8 cellular contexts compared by ENCODE assay signal in genomic region chr7:148987751-148988512, GRCh38. TPM values are rescaled to one million over a fixed set of nuclear protein-coding genes. Genes with fewer than 3 reads are reported as not detected.
DNase-seq lines count a peak whose midpoint lies in the region; ATAC-seq and TF ChIP-seq lines count a peak whose summit lies in the region.

No MANE protein-coding gene starts in this region.

- DNase-seq in AG20443 (ENCODE audit: low spot score) (peak; percentile 34), dorsolateral prefrontal cortex (peak in 1 of 10 donors; percentile 34)

- peak overlapping the region; percentile 83 for H3K9ac ChIP-seq in OCI-LY3 (ENCODE audit: low read length)

- no peaks in the 10 kb centered on the region for H4K20me1 ChIP-seq in OCI-LY3 (ENCODE audit: insufficient read depth, low read length)

- TF ChIP-seq CTCF in OCI-LY3 (IDR thresholded peaks at IDR 0.05; ENCODE audit: low read depth, low read length) (no peak), dorsolateral prefrontal cortex (IDR thresholded peaks at IDR 0.05 in 54 of 56, conservative IDR thresholded peaks at IDR 0.05 in 2 of 56; ENCODE audit: low read depth in 1 of 56, partially characterized antibody in 56 of 56) (peak in 1 of 56 donors; percentile 1)

- H3K27ac ChIP-seq in OCI-LY3 (ENCODE audit: low read length) = peak overlapping the region; percentile 22; the same call in 1 of the 2 replicates
- peak overlapping the region in 57 of 59 donors; percentile 51 to 95 (median 87) for H3K27ac ChIP-seq in dorsolateral prefrontal cortex

- H3K4me1 ChIP-seq in OCI-LY3 (ENCODE audit: low read length) = peaks cover 27% of the 10 kb centered on the region
- H3K4me1 ChIP-seq in mononuclear cell (ENCODE audit: insufficient read depth, low read length) = peaks cover 38% of the 10 kb centered on the region

- H3K4me3 ChIP-seq in OCI-LY3 (ENCODE audit: low read length) = peak overlapping the region; percentile 96
- H3K4me3 ChIP-seq in dorsolateral prefrontal cortex = peak overlapping the region; percentile 41 to 95 (median 76)
- peak overlapping the region; percentile 45 for H3K4me3 ChIP-seq in mononuclear cell (ENCODE audit: low read length)

- ATAC-seq in GM19463 (IDR thresholded peaks at IDR 0.05; ENCODE audit: unreplicated experiment) = peak; percentile 6
- no peak for ATAC-seq in GM21423 (IDR thresholded peaks at IDR 0.05; ENCODE audit: unreplicated experiment)
- ATAC-seq in HG02678 (IDR thresholded peaks at IDR 0.05; ENCODE audit: unreplicated experiment) = no peak
- ATAC-seq in HG02798 (IDR thresholded peaks at IDR 0.05; ENCODE audit: poor library complexity, unreplicated experiment) = no peak

- H2AFZ ChIP-seq in OCI-LY3 (ENCODE audit: low read depth, low read length) = peak overlapping the region; percentile 95

- intact Hi-C loops in dorsolateral prefrontal cortex (cut with DNase I) = loop anchor here (2.0 to 5.0 kb wide), 4 partner anchors 39 to 106 kb away; partner anchors contain the start of genes PDIA4 (in 2 of the 2) and EZH2 (in 1 of the 2)

- no peaks in the 10 kb centered on the region for H3K9me3 ChIP-seq in OCI-LY3 (ENCODE audit: insufficient read depth, low read length)
- no peaks in the 10 kb centered on the region for H3K9me3 ChIP-seq in mononuclear cell (ENCODE audit: low read depth, low read length)

- H3K36me3 ChIP-seq in OCI-LY3 (replicated peaks; ENCODE audit: low read depth, low read length) = no peaks in the 10 kb centered on the region

- no peaks in the 10 kb centered on the region for H3K79me2 ChIP-seq in OCI-LY3 (ENCODE audit: low read length)

- H3K27me3 ChIP-seq in OCI-LY3 (ENCODE audit: low read depth, low read length) (peaks cover 8% of the 10 kb centered on the region; the same call in 1 of the 2 replicates), dorsolateral prefrontal cortex (no peaks in the 10 kb centered on the region), mononuclear cell (ENCODE audit: insufficient read depth, low read length) (no peaks in the 10 kb centered on the region)

- peak overlapping the region; percentile 90 for H3K4me2 ChIP-seq in OCI-LY3 (ENCODE audit: low read length)

RNA-seq across cellular contexts. Expression of gene PDIA4, which starts 40.4 kb away (rescaled TPM):
- total RNA-seq in dorsolateral prefrontal cortex = 10 to 100 TPM; 17.6 to 81.7 (median 29.7) TPM
- total RNA-seq in mononuclear cell = 34.9 TPM

Comparison
In these comparisons a context has a peak if more than half of its experiments do, and no peak if none do; other contexts are left out.
1. H3K4me3 ChIP-seq: peak in every context shown above with its lines; median percentile 96 in OCI-LY3; 76 in dorsolateral prefrontal cortex; 45 in mononuclear cell.